Comparison of ENCODE assay signal across 16 cellular contexts in the genomic region with DNA sequence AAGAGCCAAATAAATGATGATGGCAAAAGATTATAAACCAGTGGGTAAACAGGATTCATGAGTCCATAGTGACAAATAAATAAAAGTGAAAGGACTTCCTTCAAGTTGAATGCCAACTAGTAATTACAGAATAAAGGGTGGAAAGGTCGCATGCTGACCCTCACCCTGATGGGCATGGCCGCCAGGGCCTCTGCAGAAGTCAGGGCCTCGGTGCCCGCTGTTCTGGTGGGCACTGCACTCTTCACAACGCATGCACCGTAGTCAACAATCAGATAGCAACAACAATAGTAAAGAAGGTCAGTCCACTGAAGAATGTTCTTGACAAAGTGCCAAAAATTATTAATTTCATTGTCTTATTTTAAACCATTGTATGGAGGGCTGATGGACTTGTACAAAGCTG.
DNase-seq lines count a peak whose midpoint lies in the region; TF ChIP-seq lines count a peak whose summit lies in the region.
"Had no signal": no experiment of that assay in that cellular context is flagged by ENCODE, and none has a peak within 500 bp of the region (broad histone marks: within the 10 kb centered on the region; RNA-seq: fewer than 3 reads in every experiment).

No MANE protein-coding gene starts in this region.

- H3K27me3 ChIP-seq in right atrium auricular region (no peaks in the 10 kb centered on the region), esophagus muscularis mucosa (no peaks in the 10 kb centered on the region), spleen (replicated peaks in 1 of 7) (peaks cover 0 to 14% (median 0%) of the 10 kb centered on the region in 7 donors)
- H3K27me3 ChIP-seq: BLaER1 had no signal

- H3K4me1 ChIP-seq in right atrium auricular region (no peaks in the 10 kb centered on the region), esophagus muscularis mucosa (no peaks in the 10 kb centered on the region), spleen (no peaks in the 10 kb centered on the region)
- H3K4me1 ChIP-seq: BLaER1, Caco-2, HAP-1 had no signal

- H3K36me3 ChIP-seq in right atrium auricular region (no peaks in the 10 kb centered on the region), esophagus muscularis mucosa (no peaks in the 10 kb centered on the region), spleen (no peaks in the 10 kb centered on the region)
- H3K36me3 ChIP-seq: BLaER1, HAP-1 had no signal

- WGBS in esophagus muscularis mucosa: 94% methylated on average over 6 of the region's 6 CpGs
- 73 to 95% (median 75%) methylated on average over 6 of the region's 6 CpGs for WGBS in spleen, 5 donors

- TF ChIP-seq POLR2A in esophagus muscularis mucosa (IDR thresholded peaks at IDR 0.05; ENCODE audit: low read depth) (no peak), spleen (IDR thresholded peaks at IDR 0.05) (no peak)

- H3K4me3 ChIP-seq in right atrium auricular region (no peak overlapping the region), esophagus muscularis mucosa (no peak overlapping the region), spleen (no peak overlapping the region)
- H3K4me3 ChIP-seq: BLaER1, GM23338, HAP-1 had no signal

- H3K27ac ChIP-seq in right atrium auricular region: no peak overlapping the region
- H3K27ac ChIP-seq in esophagus muscularis mucosa (replicated peaks in 1 of 4): no peak overlapping the region
- H3K27ac ChIP-seq in spleen: peak overlapping the region in 5 of 8 donors; percentile 22 to 71 (median 52)
- H3K27ac ChIP-seq: 22Rv1, BLaER1, C4-2B had no signal

- no peak for TF ChIP-seq EP300 in esophagus muscularis mucosa (IDR thresholded peaks at IDR 0.05)

- DNase-seq in right atrium auricular region (ENCODE audit: low spot score): peak; percentile 13
- DNase-seq in cardiac septum (ENCODE audit: low spot score): no peak
- DNase-seq in esophagus muscularis mucosa (ENCODE audit: extremely low spot score): peak; percentile 79
- no peak for DNase-seq in spleen
- no peak for DNase-seq in kidney tubule cell (ENCODE audit: low spot score)
- no peak for DNase-seq in GM19238 (ENCODE audit: insufficient read length, low spot score)
- DNase-seq: Caco-2; CD4-positive, CD25-positive, alpha-beta regulatory T cell; CD8-positive, alpha-beta T cell; DMS153; DND-41 had no signal

- TF ChIP-seq CTCF in right atrium auricular region (IDR thresholded peaks at IDR 0.05) (no peak), esophagus muscularis mucosa (IDR thresholded peaks at IDR 0.05) (no peak), spleen (IDR thresholded peaks at IDR 0.05 in 8 of 11, conservative IDR thresholded peaks at IDR 0.05 in 3 of 11) (no peak)

- H3K9me3 ChIP-seq in right atrium auricular region (no peaks in the 10 kb centered on the region), esophagus muscularis mucosa (no peaks in the 10 kb centered on the region), spleen (no peaks in the 10 kb centered on the region)
- H3K9me3 ChIP-seq: BLaER1, Caco-2, HAP-1 had no signal

- intact Hi-C loops in cardiac septum (cut with DNase I) (no loop called here), esophagus muscularis mucosa (cut with DNase I) (no loop called here), spleen (cut with DNase I; ENCODE audit: low total_unique reads) (no loop called here)

Comparison
In these comparisons a context has a peak if more than half of its experiments do, and no peak if none do; other contexts are left out.
1. DNase-seq: peak in right atrium auricular region (single experiment) and esophagus muscularis mucosa (single experiment); none in cardiac septum (single experiment), spleen (single experiment), kidney tubule cell (single experiment) and GM19238 (single experiment).
2. H3K27ac ChIP-seq: peak in spleen (5 of 8); none in right atrium auricular region (0 of 2) and esophagus muscularis mucosa (0 of 4).